ENCODE assay signal across 2 cellular contexts in genomic region chr16:9078467-9079429, GRCh38.
TF ChIP-seq lines count a peak whose summit lies in the region.

No MANE protein-coding gene starts in this region.

TF ChIP-seq in Ishikawa, 13 proteins besides CTCF, POLR2A, EP300 and RAD21:
- peak; percentile 77 for TF ChIP-seq MAX (IDR thresholded peaks at IDR 0.05)
- TF ChIP-seq CREB1 (IDR thresholded peaks at IDR 0.05; ENCODE audit: low read depth), result 0 out of 2 replicates have a peak, but pooled peaks have one; percentile 21
- TF ChIP-seq CEBPB (IDR thresholded peaks at IDR 0.05), result peak; percentile 89
- peak; percentile 80 for TF ChIP-seq YY1 (IDR thresholded peaks at IDR 0.05; ENCODE audit: low read depth)

TF ChIP-seq in H1, 55 proteins besides CTCF, POLR2A, EP300 and RAD21:
- TF ChIP-seq CEBPB (IDR thresholded peaks at IDR 0.05; ENCODE audit: low read depth, low read length) (peak; percentile 90), E2F6 (IDR thresholded peaks at IDR 0.05) (peak; percentile 70; the same call in 1 of the 2 replicates), YY1 (IDR thresholded peaks at IDR 0.05; ENCODE audit: low read depth, low read length) (peak; percentile 66; the same call in 1 of the 2 replicates), SIX5 (IDR thresholded peaks at IDR 0.05; ENCODE audit: low read depth, low read length) (peak; percentile 46; the same call in 1 of the 2 replicates), MAX (IDR thresholded peaks at IDR 0.05) (0 out of 2 replicates have a peak, but pooled peaks have one; percentile 17), ATF3 (IDR thresholded peaks at IDR 0.05; ENCODE audit: insufficient read depth, low read depth, low read length) (0 out of 2 replicates have a peak, but pooled peaks have one; percentile 7)
